In genomic region chr16:19601083-19601976, GRCh38 we compare ENCODE assay signal across 8 cellular contexts. TPM values are rescaled to one million over a fixed set of nuclear protein-coding genes. Genes with fewer than 3 reads are reported as not detected.
DNase-seq lines count a peak whose midpoint lies in the region; ATAC-seq and TF ChIP-seq lines count a peak whose summit lies in the region.

No MANE protein-coding gene starts in this region.

- DNase-seq in stimulated activated CD4-positive, alpha-beta T cell treated with anti-CD3 and anti-CD28 coated beads, Interleukin-15, amount 100 ng/mL, for 24 hours, result peak; percentile 11
- DNase-seq in stimulated activated CD4-positive, alpha-beta T cell treated with anti-CD3 and anti-CD28 coated beads, Interleukin-4, amount 100 ng/mL, for 1 hour, result no peak
- peak; percentile 7 for DNase-seq in NCI-H146 treated with DMSO at 0.1 percent for 48 hours (lab: John Stamatoyannopoulos, UW; ENCODE audit: unreplicated experiment)
- DNase-seq in activated CD4-positive, alpha-beta T cell treated with anti-CD3 and anti-CD28 coated beads, Interleukin-2, amount 10 ng/mL, durations not matched to agents 7 days and 5 days, result peak; percentile 46
- DNase-seq in foreskin fibroblast, result peak; percentile 22 to 67
- peak; percentile 76 for DNase-seq in putamen (ENCODE audit: low spot score)
- DNase-seq in kidney glomerular epithelial cell (lab: John Stamatoyannopoulos, UW), result no peak
- no peak for DNase-seq in omental fat pad (ENCODE audit: low spot score)

- no peaks in the 10 kb centered on the region for H3K9me3 Mint-ChIP-seq in activated CD4-positive, alpha-beta T cell treated with anti-CD3 and anti-CD28 coated beads, Interleukin-2, amount 10 ng/mL, durations not matched to agents 7 days and 5 days

- CTCF ChIA-PET in activated CD4-positive, alpha-beta T cell treated with anti-CD3 and anti-CD28 coated beads, Interleukin-2, amount 10 ng/mL, durations not matched to agents 7 days and 5 days (lab: Charles Lee), result interaction anchor here (0.6 to 3.9 kb wide), 9 partner anchors 12 to 1137 kb away, joined by 3 to 16 read pairs (median 4); no protein-coding TSS in a partner anchor

- no peak overlapping the region for H3K27ac Mint-ChIP-seq in activated CD4-positive, alpha-beta T cell treated with anti-CD3 and anti-CD28 coated beads, Interleukin-2, amount 10 ng/mL, durations not matched to agents 7 days and 5 days

- no peak overlapping the region for H3K4me3 Mint-ChIP-seq in activated CD4-positive, alpha-beta T cell treated with anti-CD3 and anti-CD28 coated beads, Interleukin-2, amount 10 ng/mL, durations not matched to agents 7 days and 5 days

- no peak for ATAC-seq in omental fat pad (ENCODE audit: low FRiP score)

- TF ChIP-seq CTCF in foreskin fibroblast (IDR thresholded peaks at IDR 0.05; ENCODE audit: low read depth, low read length) (peak; percentile 53), omental fat pad (IDR thresholded peaks at IDR 0.05) (peak in 1 of 3 donors; percentile 5)

- POLR2A ChIA-PET in activated CD4-positive, alpha-beta T cell treated with anti-CD3 and anti-CD28 coated beads, Interleukin-2, amount 10 ng/mL, durations not matched to agents 7 days and 5 days (lab: Charles Lee), result interaction anchor here (0.7 kb wide), 1 partner anchor 283 kb away, joined by 3 read pairs; the partner anchor contains the start of gene GPRC5B

- H3K4me3 ChIP-seq in foreskin fibroblast (ENCODE audit: low read depth in 1 of 2, low read length in 2 of 2), result no peak overlapping the region

- peaks cover 5% of the 10 kb centered on the region for H3K4me1 Mint-ChIP-seq in activated CD4-positive, alpha-beta T cell treated with anti-CD3 and anti-CD28 coated beads, Interleukin-2, amount 10 ng/mL, durations not matched to agents 7 days and 5 days

- H3K27me3 Mint-ChIP-seq in activated CD4-positive, alpha-beta T cell treated with anti-CD3 and anti-CD28 coated beads, Interleukin-2, amount 10 ng/mL, durations not matched to agents 7 days and 5 days, result no peaks in the 10 kb centered on the region

- peaks cover 22% of the 10 kb centered on the region for H3K36me3 Mint-ChIP-seq in activated CD4-positive, alpha-beta T cell treated with anti-CD3 and anti-CD28 coated beads, Interleukin-2, amount 10 ng/mL, durations not matched to agents 7 days and 5 days (ENCODE audit: low read depth)

RNA-seq across cellular contexts. Expression of gene VPS35L, which starts 45.8 kb away (rescaled TPM):
- 10 to 100 TPM; 59.3 to 59.6 TPM for total RNA-seq in activated CD4-positive, alpha-beta T cell treated with anti-CD3 and anti-CD28 coated beads, Interleukin-2, amount 10 ng/mL, durations not matched to agents 7 days and 5 days
- 10 to 100 TPM; 42.4 to 59.3 (median 43.1) TPM for total RNA-seq in omental fat pad

Comparison
In these comparisons a context has a peak if more than half of its experiments do, and no peak if none do; other contexts are left out.
1. DNase-seq: peak in stimulated activated CD4-positive, alpha-beta T cell treated with anti-CD3 and anti-CD28 coated beads, Interleukin-15, amount 100 ng/mL, for 24 hours (single experiment), NCI-H146 treated with DMSO at 0.1 percent for 48 hours (single experiment), activated CD4-positive, alpha-beta T cell treated with anti-CD3 and anti-CD28 coated beads, Interleukin-2, amount 10 ng/mL, durations not matched to agents 7 days and 5 days (single experiment), foreskin fibroblast (2 of 2) and putamen (single experiment); none in stimulated activated CD4-positive, alpha-beta T cell treated with anti-CD3 and anti-CD28 coated beads, Interleukin-4, amount 100 ng/mL, for 1 hour (single experiment), kidney glomerular epithelial cell (single experiment) and omental fat pad (single experiment).